ENCODE assay signal across 17 cellular contexts in genomic region chr17:77203436-77203835, GRCh38.
"Had no signal": no experiment of that assay in that cellular context is flagged by ENCODE, and none has a peak within 500 bp of the region (broad histone marks: within the 10 kb centered on the region; RNA-seq: fewer than 3 reads in every experiment).

No MANE protein-coding gene starts in this region.

- DNase-seq: activated CD4-positive, alpha-beta T cell treated with anti-CD3 and anti-CD28 coated beads for 4 hours; activated CD4-positive, alpha-beta T cell treated with anti-CD3 and anti-CD28 coated beads, Interleukin-2, amount 50 U/mL, for 4 hours; activated naive CD8-positive, alpha-beta T cell treated with anti-CD3 and anti-CD28 coated beads, Interleukin-2, amount 50 U/mL, for 24 hours; amygdala; colonic mucosa; effector CD8-positive, alpha-beta T cell; hippocampal formation; left cardiac atrium; mammary epithelial cell; naive thymus-derived CD8-positive, alpha-beta T cell; stimulated activated CD4-positive, alpha-beta T cell treated with anti-CD3 and anti-CD28 coated beads, Interleukin-15, amount 100 ng/mL, for 24 hours; stimulated activated CD4-positive, alpha-beta T cell treated with anti-CD3 and anti-CD28 coated beads, Interleukin-2, amount 100 ng/mL, for 24 hours; stimulated activated naive B cell treated with anti-CD40 and anti-IgM and Interleukin-4, amounts not matched to agents 10 μg/mL and 1 μg/mL and 100 μg/mL, for 72 hours; upper lobe of right lung had no signal

- H3K4me1 Mint-ChIP-seq: activated naive CD4-positive, alpha-beta T cell treated with anti-CD3 and anti-CD28 coated beads, Interleukin-2, amount 50 U/mL, for 24 hours; activated naive CD8-positive, alpha-beta T cell treated with anti-CD3 and anti-CD28 coated beads, Interleukin-2, amount 50 U/mL, for 24 hours had no signal

- H3K27ac Mint-ChIP-seq: activated naive CD4-positive, alpha-beta T cell treated with anti-CD3 and anti-CD28 coated beads, Interleukin-2, amount 50 U/mL, for 24 hours; activated naive CD8-positive, alpha-beta T cell treated with anti-CD3 and anti-CD28 coated beads, Interleukin-2, amount 50 U/mL, for 24 hours; activated T-helper 1 cell treated with anti-CD3 and anti-CD28 coated beads, Interleukin-12 subunit alpha, Interleukin-12 subunit beta, Interleukin-2, Interleukin-4 antibody, amounts not matched to agents 30 ng/mL and 10 ng/mL and 1 ng/mL, durations not matched to agents 14 hours and 24 hours and 36 hours; stimulated activated naive B cell treated with anti-CD40 and anti-IgM and Interleukin-4, amounts not matched to agents 10 μg/mL and 1 μg/mL and 100 μg/mL, for 72 hours had no signal

- H3K27me3 Mint-ChIP-seq: activated naive CD4-positive, alpha-beta T cell treated with anti-CD3 and anti-CD28 coated beads, Interleukin-2, amount 50 U/mL, for 24 hours; activated naive CD8-positive, alpha-beta T cell treated with anti-CD3 and anti-CD28 coated beads, Interleukin-2, amount 50 U/mL, for 24 hours; naive thymus-derived CD8-positive, alpha-beta T cell; stimulated activated naive B cell treated with anti-CD40 and anti-IgM and Interleukin-4, amounts not matched to agents 10 μg/mL and 1 μg/mL and 100 μg/mL, for 72 hours had no signal

- H3K4me3 Mint-ChIP-seq: activated naive CD4-positive, alpha-beta T cell treated with anti-CD3 and anti-CD28 coated beads, Interleukin-2, amount 50 U/mL, for 24 hours; activated naive CD8-positive, alpha-beta T cell treated with anti-CD3 and anti-CD28 coated beads, Interleukin-2, amount 50 U/mL, for 24 hours; activated T-helper 1 cell treated with anti-CD3 and anti-CD28 coated beads, Interleukin-12 subunit alpha, Interleukin-12 subunit beta, Interleukin-2, Interleukin-4 antibody, amounts not matched to agents 30 ng/mL and 10 ng/mL and 1 ng/mL, durations not matched to agents 14 hours and 24 hours and 36 hours; naive thymus-derived CD8-positive, alpha-beta T cell; stimulated activated naive B cell treated with anti-CD40 and anti-IgM and Interleukin-4, amounts not matched to agents 10 μg/mL and 1 μg/mL and 100 μg/mL, for 72 hours had no signal

- ATAC-seq: activated naive CD8-positive, alpha-beta T cell treated with anti-CD3 and anti-CD28 coated beads, Interleukin-2, amount 50 U/mL, for 24 hours; gastroesophageal sphincter; left cardiac atrium; naive thymus-derived CD8-positive, alpha-beta T cell; stimulated activated naive B cell treated with anti-CD40 and anti-IgM and Interleukin-4, amounts not matched to agents 10 μg/mL and 1 μg/mL and 100 μg/mL, for 72 hours; upper lobe of right lung had no signal

- H3K9me3 Mint-ChIP-seq: activated naive CD4-positive, alpha-beta T cell treated with anti-CD3 and anti-CD28 coated beads, Interleukin-2, amount 50 U/mL, for 24 hours; activated naive CD8-positive, alpha-beta T cell treated with anti-CD3 and anti-CD28 coated beads, Interleukin-2, amount 50 U/mL, for 24 hours; activated T-helper 1 cell treated with anti-CD3 and anti-CD28 coated beads, Interleukin-12 subunit alpha, Interleukin-12 subunit beta, Interleukin-2, Interleukin-4 antibody, amounts not matched to agents 30 ng/mL and 10 ng/mL and 1 ng/mL, durations not matched to agents 14 hours and 24 hours and 36 hours; naive thymus-derived CD8-positive, alpha-beta T cell; stimulated activated naive B cell treated with anti-CD40 and anti-IgM and Interleukin-4, amounts not matched to agents 10 μg/mL and 1 μg/mL and 100 μg/mL, for 72 hours had no signal
